27 cellular contexts compared by ENCODE assay signal in the genomic region with DNA sequence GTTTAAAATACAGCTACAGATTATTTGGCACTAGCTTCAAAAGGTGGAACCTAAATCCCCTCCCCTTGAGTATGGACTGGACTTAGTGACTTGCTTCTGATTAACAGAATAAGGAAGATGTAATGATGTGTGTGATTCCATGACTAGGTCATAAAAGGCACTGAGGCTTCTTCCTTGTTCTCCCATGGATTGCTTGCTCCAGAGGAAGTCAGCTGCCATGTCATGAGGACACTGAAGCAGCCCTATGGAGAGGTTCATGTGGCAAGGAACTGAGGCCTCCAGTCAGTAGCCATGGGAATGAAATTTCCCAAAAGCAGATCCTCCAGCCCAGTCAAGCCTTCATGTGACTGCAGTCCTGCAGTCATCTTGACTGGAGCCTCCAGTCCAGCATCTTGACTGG.
"Had no signal": no experiment of that assay in that cellular context is flagged by ENCODE, and none has a peak within 500 bp of the region (broad histone marks: within the 10 kb centered on the region; RNA-seq: fewer than 3 reads in every experiment).

No MANE protein-coding gene starts in this region.

- H3K9me3 ChIP-seq: esophagus squamous epithelium, gastroesophageal sphincter, vagina had no signal

- H3K27me3 Mint-ChIP-seq: brain; effector memory CD8-positive, alpha-beta T cell; memory B cell; stimulated activated memory B cell treated with anti-CD40 and anti-IgM and Interleukin-4, amounts not matched to agents 10 μg/mL and 1 μg/mL and 100 μg/mL, for 72 hours had no signal

- FAIRE-seq: endothelial cell of umbilical vein, small intestine, TTC549 had no signal

- H3K4me3 Mint-ChIP-seq: activated T-cell treated with anti-CD3 and anti-CD28 coated beads, Interleukin-2, amount 50 U/mL, for 72 hours; brain; effector memory CD8-positive, alpha-beta T cell; memory B cell; stimulated activated memory B cell treated with anti-CD40 and anti-IgM and Interleukin-4, amounts not matched to agents 10 μg/mL and 1 μg/mL and 100 μg/mL, for 72 hours; T-helper 2 cell treated with Interferon-gamma antibody and Interleukin-4, amounts not matched to agents 5 μg/mL and 100 μg/mL, for 36 hours had no signal

- H3K27me3 ChIP-seq: dorsolateral prefrontal cortex, esophagus squamous epithelium, gastroesophageal sphincter, vagina had no signal

- ATAC-seq: activated T-cell treated with anti-CD3 and anti-CD28 coated beads, Interleukin-2, amount 50 U/mL, for 72 hours; effector memory CD8-positive, alpha-beta T cell; gastroesophageal sphincter; sciatic nerve; stimulated activated memory B cell treated with anti-CD40 and anti-IgM and Interleukin-4, amounts not matched to agents 10 μg/mL and 1 μg/mL and 100 μg/mL, for 72 hours had no signal

- H3K4me3 ChIP-seq: dorsolateral prefrontal cortex, esophagus squamous epithelium, gastroesophageal sphincter, vagina had no signal

- H3K36me3 ChIP-seq: WERI-Rb-1 had no signal

- H3K27ac ChIP-seq: dorsolateral prefrontal cortex, esophagus squamous epithelium, gastroesophageal sphincter, vagina, WERI-Rb-1 had no signal

- H3K9me3 Mint-ChIP-seq: effector memory CD8-positive, alpha-beta T cell; memory B cell; stimulated activated memory B cell treated with anti-CD40 and anti-IgM and Interleukin-4, amounts not matched to agents 10 μg/mL and 1 μg/mL and 100 μg/mL, for 72 hours; T-helper 2 cell treated with Interferon-gamma antibody and Interleukin-4, amounts not matched to agents 5 μg/mL and 100 μg/mL, for 36 hours had no signal

- H3K27ac Mint-ChIP-seq: activated T-cell treated with anti-CD3 and anti-CD28 coated beads, Interleukin-2, amount 50 U/mL, for 72 hours; brain; memory B cell; stimulated activated memory B cell treated with anti-CD40 and anti-IgM and Interleukin-4, amounts not matched to agents 10 μg/mL and 1 μg/mL and 100 μg/mL, for 72 hours; T-helper 2 cell treated with Interferon-gamma antibody and Interleukin-4, amounts not matched to agents 5 μg/mL and 100 μg/mL, for 36 hours had no signal

- DNase-seq: activated CD4-positive, alpha-beta T cell treated with anti-CD3 and anti-CD28 coated beads, Interleukin-2, amount 50 U/mL, for 48 hours; activated CD4-positive, CD25-positive, alpha-beta regulatory T cell treated with anti-CD3 and anti-CD28 coated beads, Interleukin-2, amount 50 U/mL, for 72 hours; activated CD8-positive, alpha-beta memory T cell treated with anti-CD3 and anti-CD28 coated beads, Interleukin-2, amount 50 U/mL, for 48 hours; activated effector memory CD4-positive, alpha-beta T cell treated with anti-CD3 and anti-CD28 coated beads, Interleukin-2, amount 50 U/mL, for 16 hours; activated naive CD4-positive, alpha-beta T cell treated with anti-CD3 and anti-CD28 coated beads, Interleukin-2, amount 50 U/mL, for 16 hours; activated T-cell treated with anti-CD3 and anti-CD28 coated beads, Interleukin-2, amount 50 U/mL, for 72 hours; aorta; dorsolateral prefrontal cortex; effector memory CD8-positive, alpha-beta T cell; esophagus squamous epithelium; head of caudate nucleus; hypothalamus; occipital lobe; posterior cingulate gyrus; stimulated activated CD4-positive, alpha-beta T cell treated with anti-CD3 and anti-CD28 coated beads, Interleukin-2, amount 100 ng/mL, for 24 hours; trophoblast cell; WERI-Rb-1 had no signal
